ENCODE assay signal across 16 cellular contexts in genomic region chr1:166221316-166221715, GRCh38. TPM values are rescaled to one million over a fixed set of nuclear protein-coding genes. Genes with fewer than 3 reads are reported as not detected.
DNase-seq lines count a peak whose midpoint lies in the region; ATAC-seq and TF ChIP-seq lines count a peak whose summit lies in the region.
"Had no signal": no experiment of that assay in that cellular context is flagged by ENCODE, and none has a peak within 500 bp of the region (broad histone marks: within the 10 kb centered on the region; RNA-seq: fewer than 3 reads in every experiment).

No MANE protein-coding gene starts in this region.

- no peak for DNase-seq in uterus
- DNase-seq in Ammon's horn (ENCODE audit: low spot score): no peak
- DNase-seq in NCI-H2227 treated with DMSO at 0.1 percent for 48 hours (lab: John Stamatoyannopoulos, UW): no peak
- DNase-seq: ACHN, AML-193, DMS53, NCI-H1417 treated with DMSO at 0.1 percent for 48 hours, NCI-H2029, NCI-H510A, NCI-H774, RPMI8226, T-helper 17 cell had no signal

- peak; percentile 92 for ATAC-seq in GM18520 (IDR thresholded peaks at IDR 0.05; ENCODE audit: unreplicated experiment)
- peak; percentile 52 for ATAC-seq in GM21526 (IDR thresholded peaks at IDR 0.05; ENCODE audit: low FRiP score, unreplicated experiment)
- ATAC-seq in HG03039 (IDR thresholded peaks at IDR 0.05; ENCODE audit: unreplicated experiment): peak; percentile 54
- ATAC-seq in HG02970 (IDR thresholded peaks at IDR 0.05; ENCODE audit: low FRiP score, unreplicated experiment): no peak
- ATAC-seq: T-helper 17 cell had no signal

- H3K9me3 ChIP-seq in uterus: peaks cover 0 to 6% of the 10 kb centered on the region in 2 donors

- no peak overlapping the region for H3K4me3 ChIP-seq in uterus

- H3K4me1 ChIP-seq in uterus: no peaks in the 10 kb centered on the region

- no peak for TF ChIP-seq POLR2A in uterus (IDR thresholded peaks at IDR 0.05)

- no peak for TF ChIP-seq CTCF in uterus (IDR thresholded peaks at IDR 0.05)

- no peak overlapping the region for H3K27ac ChIP-seq in uterus

- no peaks in the 10 kb centered on the region for H3K27me3 ChIP-seq in uterus

- no peaks in the 10 kb centered on the region for H3K36me3 ChIP-seq in uterus

- intact Hi-C loops in uterus (cut with DNase I; ENCODE audit: low total_unique reads): no loop called here

RNA-seq across cellular contexts. Expression of gene FAM78B, which starts 54.5 kb away (rescaled TPM):
- total RNA-seq in uterus: 1 to 10 TPM in 1 of 4 donors, under 1 TPM in 2, not detected in 1; 0.21 to 3.3 (median 0.26) TPM
